ENCODE assay signal across 11 cellular contexts in the genomic region with DNA sequence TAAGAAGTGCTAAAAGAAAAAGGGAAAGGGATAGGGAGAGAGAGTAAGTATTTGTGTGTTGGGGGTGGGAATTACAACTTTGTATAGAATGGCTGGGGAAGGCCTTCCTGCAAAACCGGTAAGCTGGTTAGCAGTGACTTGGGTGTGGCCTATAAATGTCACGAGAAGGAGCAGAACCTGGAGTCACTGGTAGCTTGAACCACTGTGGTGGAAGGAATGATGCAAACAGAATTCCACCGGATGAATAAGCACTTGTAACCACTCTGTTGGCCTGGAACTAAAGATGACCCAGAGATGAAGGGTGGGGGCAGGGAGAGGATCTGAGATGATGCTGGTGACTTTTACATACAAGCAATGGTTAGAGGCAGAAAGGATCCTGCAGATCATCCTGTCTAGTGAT. TPM values are rescaled to one million over a fixed set of nuclear protein-coding genes. Genes with fewer than 3 reads are reported as not detected.
A peak's percentile ranks its signal among the peaks of the same experiment; 100 is the strongest.
DNase-seq lines count a peak whose midpoint lies in the region; ATAC-seq and TF ChIP-seq lines count a peak whose summit lies in the region.
"Had no signal": no experiment of that assay in that cellular context is flagged by ENCODE, and none has a peak within 500 bp of the region (broad histone marks: within the 10 kb centered on the region; RNA-seq: fewer than 3 reads in every experiment).

No MANE protein-coding gene starts in this region.

- H3K4me1 Mint-ChIP-seq in activated naive CD4-positive, alpha-beta T cell treated with anti-CD3 and anti-CD28 coated beads for 36 hours (ENCODE audit: low read depth), result peaks cover 11% of the 10 kb centered on the region
- H3K4me1 Mint-ChIP-seq in T-cell, result peaks cover 12 to 31% (median 20%) of the 10 kb centered on the region in 3 donors
- peaks cover 24% of the 10 kb centered on the region for H3K4me1 Mint-ChIP-seq in stimulated activated naive CD8-positive, alpha-beta T cell treated with anti-CD3 and anti-CD28 coated beads, Interleukin-15, Interleukin-2, amounts not matched to agents 100 ng/mL and 50 ng/mL, for 24 hours (ENCODE audit: low read depth)

- DNase-seq in activated naive CD4-positive, alpha-beta T cell treated with anti-CD3 and anti-CD28 coated beads for 36 hours, result no peak
- no peak for DNase-seq in activated naive CD4-positive, alpha-beta T cell (lab: John Stamatoyannopoulos, UW)
- no peak for DNase-seq in T-cell
- DNase-seq in fibroblast of villous mesenchyme (ENCODE audit: low read depth), result peak; percentile 89
- DNase-seq in NOMO-1 treated with DMSO at 0.1 percent for 48 hours (lab: John Stamatoyannopoulos, UW; ENCODE audit: unreplicated experiment), result no peak
- DNase-seq: activated CD4-positive, CD25-positive, alpha-beta regulatory T cell treated with anti-CD3 and anti-CD28 coated beads, Interleukin-2, amount 50 U/mL, for 72 hours; NCI-H69; stimulated activated CD4-positive, alpha-beta T cell treated with anti-CD3 and anti-CD28 coated beads, Interleukin-2, amount 100 ng/mL, for 24 hours had no signal

- H3K27me3 Mint-ChIP-seq in activated naive CD4-positive, alpha-beta T cell treated with anti-CD3 and anti-CD28 coated beads for 36 hours (ENCODE audit: low read depth), result no peaks in the 10 kb centered on the region
- no peaks in the 10 kb centered on the region for H3K27me3 Mint-ChIP-seq in T-cell
- no peaks in the 10 kb centered on the region for H3K27me3 Mint-ChIP-seq in stimulated activated naive CD8-positive, alpha-beta T cell treated with anti-CD3 and anti-CD28 coated beads, Interleukin-15, Interleukin-2, amounts not matched to agents 100 ng/mL and 50 ng/mL, for 24 hours

- no peak overlapping the region for H3K4me3 Mint-ChIP-seq in activated naive CD4-positive, alpha-beta T cell treated with anti-CD3 and anti-CD28 coated beads for 36 hours
- no peak overlapping the region for H3K4me3 Mint-ChIP-seq in T-cell
- H3K4me3 Mint-ChIP-seq in stimulated activated naive CD8-positive, alpha-beta T cell treated with anti-CD3 and anti-CD28 coated beads, Interleukin-15, Interleukin-2, amounts not matched to agents 100 ng/mL and 50 ng/mL, for 24 hours, result no peak overlapping the region

- POLR2A ChIA-PET in T-cell (lab: Charles Lee), result no interaction called here

- H3K4me3 ChIP-seq in fibroblast of villous mesenchyme (ENCODE audit: low read depth, low read length), result no peak overlapping the region

- intact Hi-C loops in activated naive CD4-positive, alpha-beta T cell treated with anti-CD3 and anti-CD28 coated beads for 36 hours (cut with micrococcal nuclease), result no loop called here

- H3K36me3 Mint-ChIP-seq in activated naive CD4-positive, alpha-beta T cell treated with anti-CD3 and anti-CD28 coated beads for 36 hours (ENCODE audit: low read depth), result no peaks in the 10 kb centered on the region
- peaks cover 35% of the 10 kb centered on the region for H3K36me3 Mint-ChIP-seq in T-cell
- peaks cover 27% of the 10 kb centered on the region for H3K36me3 Mint-ChIP-seq in stimulated activated naive CD8-positive, alpha-beta T cell treated with anti-CD3 and anti-CD28 coated beads, Interleukin-15, Interleukin-2, amounts not matched to agents 100 ng/mL and 50 ng/mL, for 24 hours (ENCODE audit: low read depth)

- CTCF ChIA-PET in activated naive CD4-positive, alpha-beta T cell treated with anti-CD3 and anti-CD28 coated beads for 36 hours (lab: Charles Lee), result interaction anchor here (0.8 to 1.8 kb wide), 2 partner anchors 11 to 29 kb away, joined by 3 to 5 read pairs; no protein-coding TSS in a partner anchor
- CTCF ChIA-PET in T-cell (lab: Charles Lee), result no interaction called here

- H3K27ac Mint-ChIP-seq in activated naive CD4-positive, alpha-beta T cell treated with anti-CD3 and anti-CD28 coated beads for 36 hours, result peak overlapping the region; percentile 63
- H3K27ac Mint-ChIP-seq in T-cell, result peak overlapping the region; percentile 40 to 74
- H3K27ac Mint-ChIP-seq in stimulated activated naive CD8-positive, alpha-beta T cell treated with anti-CD3 and anti-CD28 coated beads, Interleukin-15, Interleukin-2, amounts not matched to agents 100 ng/mL and 50 ng/mL, for 24 hours, result peak overlapping the region; percentile 54

- no peak for ATAC-seq in T-cell (replicated peaks in 1 of 4)
- no peak for ATAC-seq in GM19455 (IDR thresholded peaks at IDR 0.05; ENCODE audit: unreplicated experiment)
- no peak for ATAC-seq in GM18868 (IDR thresholded peaks at IDR 0.05; ENCODE audit: unreplicated experiment)

- H3K9me3 Mint-ChIP-seq in activated naive CD4-positive, alpha-beta T cell treated with anti-CD3 and anti-CD28 coated beads for 36 hours, result no peaks in the 10 kb centered on the region
- H3K9me3 Mint-ChIP-seq in T-cell, result no peaks in the 10 kb centered on the region
- no peaks in the 10 kb centered on the region for H3K9me3 Mint-ChIP-seq in stimulated activated naive CD8-positive, alpha-beta T cell treated with anti-CD3 and anti-CD28 coated beads, Interleukin-15, Interleukin-2, amounts not matched to agents 100 ng/mL and 50 ng/mL, for 24 hours

- TF ChIP-seq CTCF in fibroblast of villous mesenchyme (IDR thresholded peaks at IDR 0.05; ENCODE audit: insufficient read depth, low read depth, low read length), result no peak

RNA-seq across cellular contexts. Expression of a gene that starts 8.9 kb away (rescaled TPM):
- total RNA-seq in activated naive CD4-positive, alpha-beta T cell treated with anti-CD3 and anti-CD28 coated beads for 36 hours, result 1 to 10 TPM; 3.2 to 4.8 TPM
- total RNA-seq in T-cell, result 10 to 100 TPM in 3 of 5 donors, 1 to 10 TPM in 2; 7.7 to 18.3 (median 14.4) TPM
- 6.5 and 6.8 TPM in 2 replicates for total RNA-seq in fibroblast of villous mesenchyme

RNA-seq across cellular contexts. Expression of a gene that starts 33.9 kb away (rescaled TPM):
- total RNA-seq in activated naive CD4-positive, alpha-beta T cell treated with anti-CD3 and anti-CD28 coated beads for 36 hours, result under 1 TPM; 0.52 to 0.72 TPM
- total RNA-seq in T-cell (under 1 TPM in 4 of 5 donors, not detected in 1; 0.22 to 0.44 (median 0.33) TPM), fibroblast of villous mesenchyme (not detected in 2 replicates)

RNA-seq across cellular contexts. Expression of a gene that starts 54.3 kb away (rescaled TPM):
- 10 to 100 TPM; 62.9 to 76.7 TPM for total RNA-seq in activated naive CD4-positive, alpha-beta T cell treated with anti-CD3 and anti-CD28 coated beads for 36 hours
- total RNA-seq in T-cell (10 to 100 TPM; 36.1 to 68.9 (median 53.5) TPM), fibroblast of villous mesenchyme (27.2 and 29.0 TPM in 2 replicates)
